In genomic region chr17:5933430-5933829, GRCh38 we compare ENCODE assay signal across 26 cellular contexts.
"Had no signal": no experiment of that assay in that cellular context is flagged by ENCODE, and none has a peak within 500 bp of the region (broad histone marks: within the 10 kb centered on the region; RNA-seq: fewer than 3 reads in every experiment).

No MANE protein-coding gene starts in this region.

- H3K27ac ChIP-seq: neutrophil, pancreas, psoas muscle, right lobe of liver, sigmoid colon, stomach, thoracic aorta, thyroid gland, tibial nerve, upper lobe of left lung, vagina had no signal

- H3K4me3 ChIP-seq: pancreas, psoas muscle, right lobe of liver, sigmoid colon, stomach, thoracic aorta, thyroid gland, tibial nerve, upper lobe of left lung, vagina had no signal

- DNase-seq: naive thymus-derived CD8-positive, alpha-beta T cell; nephron progenitor cell; nucleus accumbens; pancreas; psoas muscle; right cardiac atrium; right lobe of liver; sigmoid colon; small intestine; stimulated activated CD4-positive, alpha-beta T cell treated with anti-CD3 and anti-CD28 coated beads, Interleukin-15, amount 100 ng/mL, for 24 hours; stimulated activated CD4-positive, alpha-beta T cell treated with anti-CD3 and anti-CD28 coated beads, Interleukin-2, amount 100 ng/mL, for 24 hours; stimulated activated CD4-positive, alpha-beta T cell treated with anti-CD3 and anti-CD28 coated beads, Interleukin-2, amount 100 ng/mL, for 48 hours; stimulated activated CD4-positive, alpha-beta T cell treated with anti-CD3 and anti-CD28 coated beads, Interleukin-4, amount 100 ng/mL, for 24 hours; stimulated activated naive B cell treated with anti-CD40 and anti-IgM and Interleukin-4, amounts not matched to agents 10 μg/mL and 1 μg/mL and 100 μg/mL, for 72 hours; stimulated activated naive CD4-positive, alpha-beta T cell treated with Interleukin-2 at 50 U/mL for 16 hours; stomach; thyroid gland; trophoblast cell; upper lobe of left lung had no signal

- H3K9me3 ChIP-seq: neutrophil, pancreas, right lobe of liver, sigmoid colon, thoracic aorta, thyroid gland, vagina had no signal

- ATAC-seq: naive thymus-derived CD8-positive, alpha-beta T cell; natural killer cell treated with Interleukin-12 subunit alpha and Interleukin-12 subunit beta and Interleukin-15 and Interleukin-18, amount 100 ng/mL, for 72 hours; pancreas; psoas muscle; right cardiac atrium; right lobe of liver; stimulated activated effector memory CD8-positive, alpha-beta T cell treated with anti-CD3 and anti-CD28 coated beads, Interleukin-12 subunit alpha, Interleukin-12 subunit beta, amount 100 ng/mL, for 72 hours; stimulated activated naive B cell treated with anti-CD40 and anti-IgM and Interleukin-4, amounts not matched to agents 10 μg/mL and 1 μg/mL and 100 μg/mL, for 72 hours had no signal

- H3K27me3 ChIP-seq: neutrophil, pancreas, right lobe of liver, thyroid gland, tibial nerve, upper lobe of left lung, vagina had no signal

- H3K36me3 ChIP-seq: neutrophil, pancreas, right lobe of liver, sigmoid colon, stomach, thoracic aorta, thyroid gland, tibial nerve, upper lobe of left lung, vagina had no signal

- H3K4me1 ChIP-seq: pancreas, psoas muscle, right lobe of liver, sigmoid colon, stomach, thyroid gland, tibial nerve, upper lobe of left lung, vagina had no signal

- FAIRE-seq: pancreas, small intestine, urothelium cell line had no signal
